2 cellular contexts compared by ENCODE assay signal in the genomic region with DNA sequence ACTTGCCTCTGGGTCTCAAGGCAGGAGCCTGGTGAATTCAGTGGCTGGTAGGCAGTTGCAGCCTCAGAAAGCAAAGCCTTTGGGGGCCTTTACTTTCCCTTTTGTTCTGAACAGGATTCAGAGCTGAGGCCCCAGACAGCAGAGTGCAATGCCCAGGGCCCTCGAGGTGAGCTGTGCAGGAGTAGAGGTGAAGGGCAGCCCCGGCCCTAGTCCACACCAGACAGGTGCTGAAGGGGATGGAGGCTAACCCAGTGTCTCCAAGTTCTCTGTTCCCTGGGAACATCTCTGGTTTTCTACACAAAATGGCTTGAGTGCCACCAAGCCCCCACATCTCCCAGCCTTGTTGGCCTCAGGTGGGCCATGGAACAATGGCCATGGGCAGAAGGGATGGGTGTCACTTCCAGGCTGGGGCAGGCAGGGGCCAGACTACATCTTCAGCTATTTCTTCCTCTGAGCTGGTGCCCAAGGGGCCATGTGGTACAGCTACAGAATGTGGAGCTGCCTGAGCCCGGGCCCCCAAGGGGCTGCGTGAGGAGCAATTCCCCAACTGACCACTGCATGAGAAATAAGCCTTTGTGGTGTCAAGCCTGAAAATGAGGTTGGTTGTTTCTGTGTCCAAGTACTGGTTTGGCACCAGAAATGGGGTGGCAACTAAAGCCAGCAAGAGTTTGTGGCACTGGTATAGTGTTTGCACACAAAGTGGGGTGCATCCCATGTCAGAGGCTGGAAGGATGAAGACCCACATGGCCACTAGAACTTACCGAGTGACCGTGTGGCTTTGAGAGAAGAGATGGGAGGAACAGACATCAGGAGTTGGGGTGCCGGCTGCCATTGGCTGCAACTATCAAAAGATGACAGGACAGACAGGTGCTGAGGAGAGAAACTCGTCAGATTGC.
TF ChIP-seq lines count a peak whose summit lies in the region.

No MANE protein-coding gene starts in this region.

TF ChIP-seq in SK-N-SH, 30 proteins besides CTCF, POLR2A, EP300 and RAD21:
- TF ChIP-seq, protein P1, sequence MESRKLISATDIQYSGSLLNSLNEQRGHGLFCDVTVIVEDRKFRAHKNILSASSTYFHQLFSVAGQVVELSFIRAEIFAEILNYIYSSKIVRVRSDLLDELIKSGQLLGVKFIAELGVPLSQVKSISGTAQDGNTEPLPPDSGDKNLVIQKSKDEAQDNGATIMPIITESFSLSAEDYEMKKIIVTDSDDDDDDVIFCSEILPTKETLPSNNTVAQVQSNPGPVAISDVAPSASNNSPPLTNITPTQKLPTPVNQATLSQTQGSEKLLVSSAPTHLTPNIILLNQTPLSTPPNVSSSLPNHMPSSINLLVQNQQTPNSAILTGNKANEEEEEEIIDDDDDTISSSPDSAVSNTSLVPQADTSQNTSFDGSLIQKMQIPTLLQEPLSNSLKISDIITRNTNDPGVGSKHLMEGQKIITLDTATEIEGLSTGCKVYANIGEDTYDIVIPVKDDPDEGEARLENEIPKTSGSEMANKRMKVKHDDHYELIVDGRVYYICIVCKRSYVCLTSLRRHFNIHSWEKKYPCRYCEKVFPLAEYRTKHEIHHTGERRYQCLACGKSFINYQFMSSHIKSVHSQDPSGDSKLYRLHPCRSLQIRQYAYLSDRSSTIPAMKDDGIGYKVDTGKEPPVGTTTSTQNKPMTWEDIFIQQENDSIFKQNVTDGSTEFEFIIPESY (IDR thresholded peaks at IDR 0.05; ENCODE audit: borderline replicate concordance, low read depth) = no peak
- TF ChIP-seq NRF1 (IDR thresholded peaks at IDR 0.05; ENCODE audit: low read depth, low read length) = no peak
- no peak for TF ChIP-seq FOSL2 (IDR thresholded peaks at IDR 0.05; ENCODE audit: borderline replicate concordance, low read depth)
- TF ChIP-seq GATA2 (CRISPR knock-in tag; IDR thresholded peaks at IDR 0.05) = no peak
- TF ChIP-seq, protein P2, sequence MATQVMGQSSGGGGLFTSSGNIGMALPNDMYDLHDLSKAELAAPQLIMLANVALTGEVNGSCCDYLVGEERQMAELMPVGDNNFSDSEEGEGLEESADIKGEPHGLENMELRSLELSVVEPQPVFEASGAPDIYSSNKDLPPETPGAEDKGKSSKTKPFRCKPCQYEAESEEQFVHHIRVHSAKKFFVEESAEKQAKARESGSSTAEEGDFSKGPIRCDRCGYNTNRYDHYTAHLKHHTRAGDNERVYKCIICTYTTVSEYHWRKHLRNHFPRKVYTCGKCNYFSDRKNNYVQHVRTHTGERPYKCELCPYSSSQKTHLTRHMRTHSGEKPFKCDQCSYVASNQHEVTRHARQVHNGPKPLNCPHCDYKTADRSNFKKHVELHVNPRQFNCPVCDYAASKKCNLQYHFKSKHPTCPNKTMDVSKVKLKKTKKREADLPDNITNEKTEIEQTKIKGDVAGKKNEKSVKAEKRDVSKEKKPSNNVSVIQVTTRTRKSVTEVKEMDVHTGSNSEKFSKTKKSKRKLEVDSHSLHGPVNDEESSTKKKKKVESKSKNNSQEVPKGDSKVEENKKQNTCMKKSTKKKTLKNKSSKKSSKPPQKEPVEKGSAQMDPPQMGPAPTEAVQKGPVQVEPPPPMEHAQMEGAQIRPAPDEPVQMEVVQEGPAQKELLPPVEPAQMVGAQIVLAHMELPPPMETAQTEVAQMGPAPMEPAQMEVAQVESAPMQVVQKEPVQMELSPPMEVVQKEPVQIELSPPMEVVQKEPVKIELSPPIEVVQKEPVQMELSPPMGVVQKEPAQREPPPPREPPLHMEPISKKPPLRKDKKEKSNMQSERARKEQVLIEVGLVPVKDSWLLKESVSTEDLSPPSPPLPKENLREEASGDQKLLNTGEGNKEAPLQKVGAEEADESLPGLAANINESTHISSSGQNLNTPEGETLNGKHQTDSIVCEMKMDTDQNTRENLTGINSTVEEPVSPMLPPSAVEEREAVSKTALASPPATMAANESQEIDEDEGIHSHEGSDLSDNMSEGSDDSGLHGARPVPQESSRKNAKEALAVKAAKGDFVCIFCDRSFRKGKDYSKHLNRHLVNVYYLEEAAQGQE (IDR thresholded peaks at IDR 0.05; ENCODE audit: low read depth, low read length) = no peak
- no peak for TF ChIP-seq EZH2phosphoT487 (IDR thresholded peaks at IDR 0.05; ENCODE audit: borderline replicate concordance, low read depth)
- TF ChIP-seq, protein P3, sequence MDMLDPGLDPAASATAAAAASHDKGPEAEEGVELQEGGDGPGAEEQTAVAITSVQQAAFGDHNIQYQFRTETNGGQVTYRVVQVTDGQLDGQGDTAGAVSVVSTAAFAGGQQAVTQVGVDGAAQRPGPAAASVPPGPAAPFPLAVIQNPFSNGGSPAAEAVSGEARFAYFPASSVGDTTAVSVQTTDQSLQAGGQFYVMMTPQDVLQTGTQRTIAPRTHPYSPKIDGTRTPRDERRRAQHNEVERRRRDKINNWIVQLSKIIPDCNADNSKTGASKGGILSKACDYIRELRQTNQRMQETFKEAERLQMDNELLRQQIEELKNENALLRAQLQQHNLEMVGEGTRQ (IDR thresholded peaks at IDR 0.05; ENCODE audit: borderline replicate concordance, low read depth, low read length) = no peak
- TF ChIP-seq RCOR1 (IDR thresholded peaks at IDR 0.05; ENCODE audit: low read length) = no peak
- no peak for TF ChIP-seq CHD2 (IDR thresholded peaks at IDR 0.05; ENCODE audit: low read length, partially characterized antibody)
- no peak for TF ChIP-seq YY1 (IDR thresholded peaks at IDR 0.05; ENCODE audit: low read depth)
- TF ChIP-seq POLR2AphosphoS5 (IDR thresholded peaks at IDR 0.05; ENCODE audit: low read depth, low read length) = no peak
- TF ChIP-seq ELF1 (IDR thresholded peaks at IDR 0.05) = no peak
TF ChIP-seq in SK-N-SH: peak in this region for 0.

TF ChIP-seq in SK-N-SH treated with all-trans-retinoic acid at 6 μM for 48 hours, 23 proteins besides CTCF, POLR2A, EP300 and RAD21:
- TF ChIP-seq OSR1 (CRISPR knock-in tag; IDR thresholded peaks at IDR 0.05) (no peak), ZNF8 (CRISPR knock-in tag; IDR thresholded peaks at IDR 0.05) (no peak), TOX (CRISPR knock-in tag; IDR thresholded peaks at IDR 0.05; ENCODE audit: borderline replicate concordance) (no peak), ZNF70 (CRISPR knock-in tag; IDR thresholded peaks at IDR 0.05) (no peak), ZFP30 (CRISPR knock-in tag; IDR thresholded peaks at IDR 0.05) (no peak), ZFP3 (CRISPR knock-in tag; IDR thresholded peaks at IDR 0.05) (no peak), ZNF565 (CRISPR knock-in tag; conservative IDR thresholded peaks at IDR 0.05; ENCODE audit: low read depth) (no peak), GLIS3 (CRISPR knock-in tag; IDR thresholded peaks at IDR 0.05) (no peak), RARB (CRISPR knock-in tag; IDR thresholded peaks at IDR 0.05) (no peak)
- TF ChIP-seq, protein P4, sequence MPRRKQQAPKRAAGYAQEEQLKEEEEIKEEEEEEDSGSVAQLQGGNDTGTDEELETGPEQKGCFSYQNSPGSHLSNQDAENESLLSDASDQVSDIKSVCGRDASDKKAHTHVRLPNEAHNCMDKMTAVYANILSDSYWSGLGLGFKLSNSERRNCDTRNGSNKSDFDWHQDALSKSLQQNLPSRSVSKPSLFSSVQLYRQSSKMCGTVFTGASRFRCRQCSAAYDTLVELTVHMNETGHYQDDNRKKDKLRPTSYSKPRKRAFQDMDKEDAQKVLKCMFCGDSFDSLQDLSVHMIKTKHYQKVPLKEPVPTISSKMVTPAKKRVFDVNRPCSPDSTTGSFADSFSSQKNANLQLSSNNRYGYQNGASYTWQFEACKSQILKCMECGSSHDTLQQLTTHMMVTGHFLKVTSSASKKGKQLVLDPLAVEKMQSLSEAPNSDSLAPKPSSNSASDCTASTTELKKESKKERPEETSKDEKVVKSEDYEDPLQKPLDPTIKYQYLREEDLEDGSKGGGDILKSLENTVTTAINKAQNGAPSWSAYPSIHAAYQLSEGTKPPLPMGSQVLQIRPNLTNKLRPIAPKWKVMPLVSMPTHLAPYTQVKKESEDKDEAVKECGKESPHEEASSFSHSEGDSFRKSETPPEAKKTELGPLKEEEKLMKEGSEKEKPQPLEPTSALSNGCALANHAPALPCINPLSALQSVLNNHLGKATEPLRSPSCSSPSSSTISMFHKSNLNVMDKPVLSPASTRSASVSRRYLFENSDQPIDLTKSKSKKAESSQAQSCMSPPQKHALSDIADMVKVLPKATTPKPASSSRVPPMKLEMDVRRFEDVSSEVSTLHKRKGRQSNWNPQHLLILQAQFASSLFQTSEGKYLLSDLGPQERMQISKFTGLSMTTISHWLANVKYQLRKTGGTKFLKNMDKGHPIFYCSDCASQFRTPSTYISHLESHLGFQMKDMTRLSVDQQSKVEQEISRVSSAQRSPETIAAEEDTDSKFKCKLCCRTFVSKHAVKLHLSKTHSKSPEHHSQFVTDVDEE (CRISPR knock-in tag; IDR thresholded peaks at IDR 0.05) = no peak
